8 cellular contexts compared by ENCODE assay signal in the genomic region with DNA sequence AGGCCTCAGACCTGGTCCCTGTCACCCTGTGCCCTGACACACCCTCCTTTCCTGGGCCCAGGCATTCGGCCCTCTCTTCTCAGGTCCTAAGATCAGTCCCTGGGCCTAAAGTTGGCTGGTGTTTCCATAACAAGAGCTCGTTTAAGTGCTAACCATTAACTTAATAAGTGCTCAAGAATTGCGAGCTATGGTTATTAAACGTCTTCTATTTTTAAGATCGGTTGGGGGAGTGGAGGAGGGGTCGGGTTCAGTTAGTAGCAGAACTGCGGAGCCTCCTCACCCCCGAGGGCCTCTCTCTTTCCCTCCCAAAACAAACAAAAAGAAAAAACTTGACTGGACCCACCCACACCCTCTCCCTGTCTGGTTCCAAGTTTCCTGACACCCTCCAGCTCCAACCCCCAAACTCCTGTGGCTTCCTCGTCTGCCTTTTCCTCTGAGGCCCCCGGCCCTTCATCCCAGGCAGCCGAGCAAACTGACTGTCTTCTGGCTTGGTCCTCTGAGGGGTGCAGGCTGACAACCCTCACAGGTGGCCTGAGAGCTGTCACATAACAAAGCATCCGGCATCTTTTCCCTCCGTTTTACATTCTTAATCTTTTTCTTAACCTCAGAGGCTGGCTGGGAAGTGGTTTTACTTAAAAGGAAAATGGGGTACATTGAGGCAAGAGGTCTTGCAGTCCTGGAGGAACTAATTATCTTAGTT. TPM values are rescaled to one million over a fixed set of nuclear protein-coding genes. Genes with fewer than 3 reads are reported as not detected.
DNase-seq lines count a peak whose midpoint lies in the region; ATAC-seq, FAIRE-seq and TF ChIP-seq lines count a peak whose summit lies in the region.

No MANE protein-coding gene starts in this region.

- H3K9me3 Mint-ChIP-seq in WTC11: no peaks in the 10 kb centered on the region
- no peaks in the 10 kb centered on the region for H3K9me3 Mint-ChIP-seq in stimulated activated naive CD8-positive, alpha-beta T cell treated with anti-CD3 and anti-CD28 coated beads, Interleukin-15, amount 100 ng/mL, for 72 hours

- no peaks in the 10 kb centered on the region; the same call in 1 of the 2 replicates for H3K36me3 ChIP-seq in iPS DF 6.9 (ENCODE audit: control insufficient read depth, insufficient read depth, low read length)

- H3K27ac Mint-ChIP-seq in WTC11: no peak overlapping the region
- peak overlapping the region; percentile 93 to 96 for H3K27ac Mint-ChIP-seq in stimulated activated naive CD8-positive, alpha-beta T cell treated with anti-CD3 and anti-CD28 coated beads, Interleukin-15, amount 100 ng/mL, for 72 hours

- H3K27ac ChIP-seq in iPS DF 6.9 (ENCODE audit: low read length): no peak overlapping the region

- no peak for TF ChIP-seq CTCF in WTC11 (IDR thresholded peaks at IDR 0.05)

- H3K27me3 Mint-ChIP-seq in WTC11 (ENCODE audit: low read depth): no peaks in the 10 kb centered on the region
- H3K27me3 Mint-ChIP-seq in stimulated activated naive CD8-positive, alpha-beta T cell treated with anti-CD3 and anti-CD28 coated beads, Interleukin-15, amount 100 ng/mL, for 72 hours: no peaks in the 10 kb centered on the region

- no peaks in the 10 kb centered on the region for H3K4me1 ChIP-seq in iPS DF 6.9 (ENCODE audit: control insufficient read depth, insufficient read depth, low read length)

- POLR2A ChIA-PET in WTC11 (lab: Charles Lee): interaction anchor here (0.8 to 2.1 kb wide), 3 partner anchors 9 to 157 kb away, joined by 3 to 10 read pairs (median 4); no protein-coding TSS in a partner anchor

- H3K9me3 ChIP-seq in iPS DF 6.9 (ENCODE audit: control insufficient read depth, insufficient read depth, low read length): no peaks in the 10 kb centered on the region

- H3K4me1 Mint-ChIP-seq in WTC11: peaks cover 43% of the 10 kb centered on the region
- peaks cover 70% of the 10 kb centered on the region for H3K4me1 Mint-ChIP-seq in stimulated activated naive CD8-positive, alpha-beta T cell treated with anti-CD3 and anti-CD28 coated beads, Interleukin-15, amount 100 ng/mL, for 72 hours

- DNase-seq in NCI-H2227 (lab: John Stamatoyannopoulos, UW; ENCODE audit: unreplicated experiment) (peak; percentile 42), NCI-H2227 treated with DMSO at 0.1 percent for 48 hours (lab: John Stamatoyannopoulos, UW) (no peak), WTC11 (ENCODE audit: low spot score) (no peak), iPS DF 6.9 (ENCODE audit: low read depth, low spot score) (no peak), H54 (ENCODE audit: insufficient read length, low spot score) (no peak), CD1c-positive myeloid dendritic cell (ENCODE audit: extremely low spot score) (no peak)
- no peak for DNase-seq in stimulated activated naive CD8-positive, alpha-beta T cell treated with anti-CD3 and anti-CD28 coated beads, Interleukin-15, amount 100 ng/mL, for 72 hours

- peak overlapping the region; percentile 80 for H3K4me3 Mint-ChIP-seq in WTC11
- peak overlapping the region; percentile 90 to 96 for H3K4me3 Mint-ChIP-seq in stimulated activated naive CD8-positive, alpha-beta T cell treated with anti-CD3 and anti-CD28 coated beads, Interleukin-15, amount 100 ng/mL, for 72 hours

- WGBS in iPS DF 6.9 (ENCODE audit: insufficient coverage, insufficient read length): no CpG with 5 or more reads among the region's 13 CpGs

- CTCF ChIA-PET in WTC11 (lab: Charles Lee): interaction anchor here (1.2 to 4.6 kb wide), 4 partner anchors 11 to 139 kb away, joined by 5 to 21 read pairs (median 14); no protein-coding TSS in a partner anchor

- FAIRE-seq in H54 (lab: Jason Lieb, UNC): no peak

- ATAC-seq in WTC11: no peak
- no peak for ATAC-seq in stimulated activated naive CD8-positive, alpha-beta T cell treated with anti-CD3 and anti-CD28 coated beads, Interleukin-15, amount 100 ng/mL, for 72 hours
- ATAC-seq in HG03175 (IDR thresholded peaks at IDR 0.05; ENCODE audit: unreplicated experiment): no peak

- no peak for TF ChIP-seq POLR2A in H54 (IDR thresholded peaks at IDR 0.05; ENCODE audit: low read depth, low read length)

- no peaks in the 10 kb centered on the region for H3K27me3 ChIP-seq in iPS DF 6.9 (ENCODE audit: control insufficient read depth, insufficient read depth, low read length)

- peak overlapping the region; percentile 47; the same call in 1 of the 2 replicates for H3K4me3 ChIP-seq in iPS DF 6.9 (ENCODE audit: low read length)

- peaks cover 18% of the 10 kb centered on the region for H3K36me3 Mint-ChIP-seq in WTC11

TF ChIP-seq in WTC11, 78 proteins besides CTCF, POLR2A, EP300 and RAD21 (continues in another document):
- no peak for TF ChIP-seq ZNF423 (CRISPR knock-in tag; IDR thresholded peaks at IDR 0.05)
- TF ChIP-seq, protein P1, sequence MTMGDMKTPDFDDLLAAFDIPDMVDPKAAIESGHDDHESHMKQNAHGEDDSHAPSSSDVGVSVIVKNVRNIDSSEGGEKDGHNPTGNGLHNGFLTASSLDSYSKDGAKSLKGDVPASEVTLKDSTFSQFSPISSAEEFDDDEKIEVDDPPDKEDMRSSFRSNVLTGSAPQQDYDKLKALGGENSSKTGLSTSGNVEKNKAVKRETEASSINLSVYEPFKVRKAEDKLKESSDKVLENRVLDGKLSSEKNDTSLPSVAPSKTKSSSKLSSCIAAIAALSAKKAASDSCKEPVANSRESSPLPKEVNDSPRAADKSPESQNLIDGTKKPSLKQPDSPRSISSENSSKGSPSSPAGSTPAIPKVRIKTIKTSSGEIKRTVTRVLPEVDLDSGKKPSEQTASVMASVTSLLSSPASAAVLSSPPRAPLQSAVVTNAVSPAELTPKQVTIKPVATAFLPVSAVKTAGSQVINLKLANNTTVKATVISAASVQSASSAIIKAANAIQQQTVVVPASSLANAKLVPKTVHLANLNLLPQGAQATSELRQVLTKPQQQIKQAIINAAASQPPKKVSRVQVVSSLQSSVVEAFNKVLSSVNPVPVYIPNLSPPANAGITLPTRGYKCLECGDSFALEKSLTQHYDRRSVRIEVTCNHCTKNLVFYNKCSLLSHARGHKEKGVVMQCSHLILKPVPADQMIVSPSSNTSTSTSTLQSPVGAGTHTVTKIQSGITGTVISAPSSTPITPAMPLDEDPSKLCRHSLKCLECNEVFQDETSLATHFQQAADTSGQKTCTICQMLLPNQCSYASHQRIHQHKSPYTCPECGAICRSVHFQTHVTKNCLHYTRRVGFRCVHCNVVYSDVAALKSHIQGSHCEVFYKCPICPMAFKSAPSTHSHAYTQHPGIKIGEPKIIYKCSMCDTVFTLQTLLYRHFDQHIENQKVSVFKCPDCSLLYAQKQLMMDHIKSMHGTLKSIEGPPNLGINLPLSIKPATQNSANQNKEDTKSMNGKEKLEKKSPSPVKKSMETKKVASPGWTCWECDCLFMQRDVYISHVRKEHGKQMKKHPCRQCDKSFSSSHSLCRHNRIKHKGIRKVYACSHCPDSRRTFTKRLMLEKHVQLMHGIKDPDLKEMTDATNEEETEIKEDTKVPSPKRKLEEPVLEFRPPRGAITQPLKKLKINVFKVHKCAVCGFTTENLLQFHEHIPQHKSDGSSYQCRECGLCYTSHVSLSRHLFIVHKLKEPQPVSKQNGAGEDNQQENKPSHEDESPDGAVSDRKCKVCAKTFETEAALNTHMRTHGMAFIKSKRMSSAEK (CRISPR knock-in tag; IDR thresholded peaks at IDR 0.05; ENCODE audit: borderline replicate concordance): no peak
- TF ChIP-seq, protein P2, sequence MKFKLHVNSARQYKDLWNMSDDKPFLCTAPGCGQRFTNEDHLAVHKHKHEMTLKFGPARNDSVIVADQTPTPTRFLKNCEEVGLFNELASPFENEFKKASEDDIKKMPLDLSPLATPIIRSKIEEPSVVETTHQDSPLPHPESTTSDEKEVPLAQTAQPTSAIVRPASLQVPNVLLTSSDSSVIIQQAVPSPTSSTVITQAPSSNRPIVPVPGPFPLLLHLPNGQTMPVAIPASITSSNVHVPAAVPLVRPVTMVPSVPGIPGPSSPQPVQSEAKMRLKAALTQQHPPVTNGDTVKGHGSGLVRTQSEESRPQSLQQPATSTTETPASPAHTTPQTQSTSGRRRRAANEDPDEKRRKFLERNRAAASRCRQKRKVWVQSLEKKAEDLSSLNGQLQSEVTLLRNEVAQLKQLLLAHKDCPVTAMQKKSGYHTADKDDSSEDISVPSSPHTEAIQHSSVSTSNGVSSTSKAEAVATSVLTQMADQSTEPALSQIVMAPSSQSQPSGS (CRISPR knock-in tag; IDR thresholded peaks at IDR 0.05; ENCODE audit: borderline replicate concordance, low read depth): no peak
- no peak for TF ChIP-seq OVOL2 (CRISPR knock-in tag; IDR thresholded peaks at IDR 0.05; ENCODE audit: borderline replicate concordance)
- no peak for TF ChIP-seq CREB1 (CRISPR knock-in tag; IDR thresholded peaks at IDR 0.05)
- no peak for TF ChIP-seq RELA (CRISPR knock-in tag; IDR thresholded peaks at IDR 0.05; ENCODE audit: borderline replicate concordance)
- TF ChIP-seq, protein P3, sequence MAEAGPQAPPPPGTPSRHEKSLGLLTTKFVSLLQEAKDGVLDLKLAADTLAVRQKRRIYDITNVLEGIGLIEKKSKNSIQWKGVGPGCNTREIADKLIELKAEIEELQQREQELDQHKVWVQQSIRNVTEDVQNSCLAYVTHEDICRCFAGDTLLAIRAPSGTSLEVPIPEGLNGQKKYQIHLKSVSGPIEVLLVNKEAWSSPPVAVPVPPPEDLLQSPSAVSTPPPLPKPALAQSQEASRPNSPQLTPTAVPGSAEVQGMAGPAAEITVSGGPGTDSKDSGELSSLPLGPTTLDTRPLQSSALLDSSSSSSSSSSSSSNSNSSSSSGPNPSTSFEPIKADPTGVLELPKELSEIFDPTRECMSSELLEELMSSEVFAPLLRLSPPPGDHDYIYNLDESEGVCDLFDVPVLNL (CRISPR knock-in tag; IDR thresholded peaks at IDR 0.05; ENCODE audit: borderline replicate concordance, low read depth): no peak
- TF ChIP-seq NR1H2 (CRISPR knock-in tag; IDR thresholded peaks at IDR 0.05): no peak
- TF ChIP-seq NFATC4 (CRISPR knock-in tag; IDR thresholded peaks at IDR 0.05): no peak
- TF ChIP-seq, protein P4, sequence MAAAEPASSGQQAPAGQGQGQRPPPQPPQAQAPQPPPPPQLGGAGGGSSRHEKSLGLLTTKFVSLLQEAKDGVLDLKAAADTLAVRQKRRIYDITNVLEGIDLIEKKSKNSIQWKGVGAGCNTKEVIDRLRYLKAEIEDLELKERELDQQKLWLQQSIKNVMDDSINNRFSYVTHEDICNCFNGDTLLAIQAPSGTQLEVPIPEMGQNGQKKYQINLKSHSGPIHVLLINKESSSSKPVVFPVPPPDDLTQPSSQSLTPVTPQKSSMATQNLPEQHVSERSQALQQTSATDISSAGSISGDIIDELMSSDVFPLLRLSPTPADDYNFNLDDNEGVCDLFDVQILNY (CRISPR knock-in tag; IDR thresholded peaks at IDR 0.05): no peak
- TF ChIP-seq, protein P5, sequence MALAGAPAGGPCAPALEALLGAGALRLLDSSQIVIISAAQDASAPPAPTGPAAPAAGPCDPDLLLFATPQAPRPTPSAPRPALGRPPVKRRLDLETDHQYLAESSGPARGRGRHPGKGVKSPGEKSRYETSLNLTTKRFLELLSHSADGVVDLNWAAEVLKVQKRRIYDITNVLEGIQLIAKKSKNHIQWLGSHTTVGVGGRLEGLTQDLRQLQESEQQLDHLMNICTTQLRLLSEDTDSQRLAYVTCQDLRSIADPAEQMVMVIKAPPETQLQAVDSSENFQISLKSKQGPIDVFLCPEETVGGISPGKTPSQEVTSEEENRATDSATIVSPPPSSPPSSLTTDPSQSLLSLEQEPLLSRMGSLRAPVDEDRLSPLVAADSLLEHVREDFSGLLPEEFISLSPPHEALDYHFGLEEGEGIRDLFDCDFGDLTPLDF (CRISPR knock-in tag; IDR thresholded peaks at IDR 0.05): no peak

RNA-seq across cellular contexts. Expression of a gene that starts 2.0 kb away (rescaled TPM):
- total RNA-seq in WTC11 (2021): 35.8 to 37.2 TPM (median 35.9 TPM) in 3 replicates
